1 cellular context compared by ENCODE assay signal in genomic region chr1:156497743-156498446, GRCh38.
TF ChIP-seq lines count a peak whose summit lies in the region.

No MANE protein-coding gene starts in this region.

TF ChIP-seq in GM12878, 131 proteins besides CTCF, POLR2A, EP300 and RAD21 (continued from another document):
- TF ChIP-seq HSF1 (IDR thresholded peaks at IDR 0.05; ENCODE audit: low read depth, low read length) (no peak), CHD2 (IDR thresholded peaks at IDR 0.05; ENCODE audit: borderline replicate concordance, low read depth, low read length) (0 out of 2 replicates have a peak, but pooled peaks have one; percentile 48), ZNF384 (IDR thresholded peaks at IDR 0.05; ENCODE audit: borderline replicate concordance, low read depth, low read length) (peak; percentile 13; the same call in 1 of the 2 replicates), YY1 (IDR thresholded peaks at IDR 0.05; ENCODE audit: low read depth, low read length) (no peak), MYC (IDR thresholded peaks at IDR 0.05; ENCODE audit: insufficient read depth, insufficient read length, insufficient replicate concordance, low read length, severe bottlenecking) (no peak), POLR2AphosphoS5 (IDR thresholded peaks at IDR 0.05; ENCODE audit: low read length) (peak; percentile 1; the same call in 1 of the 2 replicates), ZNF687 (IDR thresholded peaks at IDR 0.05) (no peak), POLR2AphosphoS2 (IDR thresholded peaks at IDR 0.05; ENCODE audit: low read depth, low read length) (peak; percentile 26; the same call in 1 of the 2 replicates)
- TF ChIP-seq, protein P1, sequence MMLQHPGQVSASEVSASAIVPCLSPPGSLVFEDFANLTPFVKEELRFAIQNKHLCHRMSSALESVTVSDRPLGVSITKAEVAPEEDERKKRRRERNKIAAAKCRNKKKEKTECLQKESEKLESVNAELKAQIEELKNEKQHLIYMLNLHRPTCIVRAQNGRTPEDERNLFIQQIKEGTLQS (IDR thresholded peaks at IDR 0.05; ENCODE audit: borderline replicate concordance, extremely low read depth, low read depth, low read length) = no peak
